In the genomic region with DNA sequence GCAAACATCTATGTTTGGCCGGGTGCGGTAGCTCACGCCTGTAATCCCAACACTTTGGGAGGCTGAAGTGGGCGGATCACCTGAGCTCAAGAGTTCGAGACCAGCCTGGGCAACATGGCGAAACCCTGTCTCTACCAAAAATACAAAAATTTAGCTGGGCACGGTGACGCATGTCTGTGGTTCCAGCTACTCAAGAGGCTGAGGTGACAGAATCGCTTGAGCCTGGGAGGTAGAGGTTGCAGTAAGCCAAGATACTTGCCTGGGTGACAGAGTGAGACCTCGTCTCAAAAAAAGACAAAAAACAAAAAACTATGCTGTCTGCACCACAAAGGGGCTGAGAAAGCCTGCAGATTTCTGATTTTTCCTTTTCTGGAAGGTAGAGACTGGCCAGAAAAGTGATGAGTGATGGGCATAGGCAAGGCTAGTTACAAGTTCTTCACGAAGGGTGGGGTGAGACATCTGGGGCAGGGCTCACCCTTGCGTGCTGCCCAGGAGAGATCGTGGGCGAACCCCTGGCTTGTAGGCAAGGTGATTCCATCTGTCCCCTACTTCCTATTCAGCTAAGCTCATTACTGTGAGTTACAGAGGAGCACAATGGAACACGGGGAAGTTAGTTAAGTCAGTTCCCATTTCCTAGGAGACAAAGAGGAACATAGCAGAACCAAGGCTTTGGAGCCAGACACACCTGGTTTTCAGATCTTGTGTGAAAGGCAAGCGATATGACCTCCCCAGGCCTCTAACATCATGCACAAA, we compare ENCODE assay signal across 11 cellular contexts. TPM values are rescaled to one million over a fixed set of nuclear protein-coding genes. Genes with fewer than 3 reads are reported as not detected.
A peak's percentile ranks its signal among the peaks of the same experiment; 100 is the strongest.
DNase-seq lines count a peak whose midpoint lies in the region; ATAC-seq and TF ChIP-seq lines count a peak whose summit lies in the region.
"Had no signal": no experiment of that assay in that cellular context is flagged by ENCODE, and none has a peak within 500 bp of the region (broad histone marks: within the 10 kb centered on the region; RNA-seq: fewer than 3 reads in every experiment).

No MANE protein-coding gene starts in this region.

- no peak for TF ChIP-seq CTCF in hepatocyte (IDR thresholded peaks at IDR 0.05; ENCODE audit: poor library complexity)

- no peaks in the 10 kb centered on the region for H3K9me3 ChIP-seq in hepatocyte (ENCODE audit: low read depth)

- H4K20me1 ChIP-seq in hepatocyte (ENCODE audit: insufficient read depth, poor library complexity, severe bottlenecking): peaks cover 75% of the 10 kb centered on the region

- peaks cover 73% of the 10 kb centered on the region for H3K4me1 Mint-ChIP-seq in activated T-cell treated with anti-CD3 and anti-CD28 coated beads, Interleukin-2, amount 50 U/mL, for 24 hours (ENCODE audit: low read depth)
- peaks cover 70 to 75% (median 74%) of the 10 kb centered on the region in 3 donors for H3K4me1 Mint-ChIP-seq in T-cell

- H3K79me2 ChIP-seq in hepatocyte: peaks cover 79% of the 10 kb centered on the region

- H3K4me3 Mint-ChIP-seq in activated T-cell treated with anti-CD3 and anti-CD28 coated beads, Interleukin-2, amount 50 U/mL, for 24 hours: peak overlapping the region; percentile 96
- peak overlapping the region; percentile 62 to 72 (median 69) for H3K4me3 Mint-ChIP-seq in T-cell

- no peaks in the 10 kb centered on the region for H3K27me3 Mint-ChIP-seq in activated T-cell treated with anti-CD3 and anti-CD28 coated beads, Interleukin-2, amount 50 U/mL, for 24 hours
- no peaks in the 10 kb centered on the region for H3K27me3 Mint-ChIP-seq in T-cell

- no peaks in the 10 kb centered on the region for H3K9me3 Mint-ChIP-seq in activated T-cell treated with anti-CD3 and anti-CD28 coated beads, Interleukin-2, amount 50 U/mL, for 24 hours
- H3K9me3 Mint-ChIP-seq in T-cell: no peaks in the 10 kb centered on the region

- H3K36me3 Mint-ChIP-seq in activated T-cell treated with anti-CD3 and anti-CD28 coated beads, Interleukin-2, amount 50 U/mL, for 24 hours (ENCODE audit: low read depth): peaks cover 71% of the 10 kb centered on the region
- peaks cover 22% of the 10 kb centered on the region for H3K36me3 Mint-ChIP-seq in T-cell

- no peaks in the 10 kb centered on the region for H3K9me2 ChIP-seq in hepatocyte (replicated peaks; ENCODE audit: insufficient read depth)

- no peak for DNase-seq in activated T-cell treated with anti-CD3 and anti-CD28 coated beads, Interleukin-2, amount 50 U/mL, for 24 hours
- no peak for DNase-seq in activated T-cell treated with anti-CD3 and anti-CD28 coated beads, Interleukin-2, amount 50 U/mL, for 1 hour
- DNase-seq in T-cell (peak in 8 of 34 experiments; percentile 18 to 48 (median 35)), hepatocyte (ENCODE audit: low spot score) (no peak), substantia nigra (lab: John Stamatoyannopoulos, UW) (no peak), GOT3 (lab: John Stamatoyannopoulos, UW) (no peak), SIG-M5 treated with dmso at 0.1 percent for 504 hours (lab: John Stamatoyannopoulos, UW; ENCODE audit: unreplicated experiment) (no peak), NCI-H345 (lab: John Stamatoyannopoulos, UW) (no peak)
- DNase-seq: glutamatergic neuron, H7, NCI-H187 treated with DMSO at 0.1 percent for 48 hours had no signal

- peak overlapping the region; percentile 82 for H3K4me2 ChIP-seq in hepatocyte

- POLR2A ChIA-PET in T-cell (lab: Charles Lee): interaction anchor here in 1 of 2 donors (0.6 kb wide), 1 partner anchor 17 kb away, joined by 3 read pairs; no protein-coding TSS in a partner anchor

- H3K27ac ChIP-seq in hepatocyte (peak overlapping the region; percentile 3), substantia nigra (ENCODE audit: low read depth, low read length, poor library complexity, severe bottlenecking) (peak overlapping the region; percentile 24)

- CTCF ChIA-PET in T-cell (lab: Charles Lee): interaction anchor here (0.5 to 2.0 kb wide), 5 partner anchors 12 to 189 kb away, joined by 3 to 6 read pairs (median 3); no protein-coding TSS in a partner anchor

- 79% methylated on average over 16 of the region's 16 CpGs for WGBS in hepatocyte (ENCODE audit: low lambda C conversion rate, missing lambda C conversion rate)

- peaks cover 12% of the 10 kb centered on the region for H3K4me1 ChIP-seq in hepatocyte (ENCODE audit: insufficient read depth)

- no peak for ATAC-seq in T-cell (replicated peaks in 1 of 4)

- peak overlapping the region; percentile 89 for H3K27ac Mint-ChIP-seq in activated T-cell treated with anti-CD3 and anti-CD28 coated beads, Interleukin-2, amount 50 U/mL, for 24 hours
- peak overlapping the region; percentile 88 to 95 for H3K27ac Mint-ChIP-seq in T-cell

- no peak overlapping the region for H2AFZ ChIP-seq in hepatocyte

- H3K36me3 ChIP-seq in hepatocyte (replicated peaks; ENCODE audit: insufficient read depth, low read depth): no peaks in the 10 kb centered on the region

- H3K27me3 ChIP-seq in hepatocyte: no peaks in the 10 kb centered on the region

- no peak overlapping the region for H3K4me3 ChIP-seq in hepatocyte

RNA-seq across cellular contexts. Expression of a gene that starts 3.2 kb away (rescaled TPM):
- total RNA-seq in T-cell (10 to 100 TPM; 72.0 to 91.7 (median 83.9) TPM), hepatocyte (271 and 301 TPM in 2 replicates)
- 271 and 314 TPM in 2 replicates for polyA plus RNA-seq in hepatocyte
